1 cellular context compared by ENCODE assay signal in the genomic region with DNA sequence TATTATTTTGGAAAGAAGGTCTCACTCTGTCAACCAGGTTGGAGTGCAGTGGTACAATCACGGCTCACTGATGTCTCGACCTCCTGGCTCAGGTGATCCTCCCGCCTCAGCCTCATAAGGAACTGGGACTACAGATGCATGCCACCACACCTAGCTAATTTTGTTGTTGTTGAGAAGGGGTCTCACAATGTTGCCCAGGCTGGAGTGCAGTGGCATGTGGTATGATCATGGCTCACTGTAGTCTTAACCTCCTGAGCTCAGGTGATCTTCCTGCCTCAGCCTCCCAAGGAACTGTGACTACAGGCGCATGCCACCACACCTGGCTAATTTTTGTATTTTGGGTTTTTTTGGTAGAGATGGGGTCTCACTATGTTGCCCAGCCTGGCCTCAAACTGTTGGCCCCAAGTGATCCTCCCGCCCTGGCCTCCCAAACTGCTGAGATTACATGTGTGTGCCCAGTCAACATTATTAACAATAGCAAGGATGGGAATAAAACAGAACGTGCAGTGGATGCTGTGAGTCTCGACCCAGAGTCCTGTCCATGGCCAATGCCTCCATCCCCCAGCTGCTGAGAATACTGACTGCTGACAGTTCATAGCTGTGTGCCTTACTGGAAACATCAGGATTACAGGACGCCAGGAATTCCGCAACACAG.
TF ChIP-seq lines count a peak whose summit lies in the region.

No MANE protein-coding gene starts in this region.

TF ChIP-seq in IMR-90, 13 proteins besides CTCF, POLR2A, EP300 and RAD21:
- no peak for TF ChIP-seq NFE2L2 (IDR thresholded peaks at IDR 0.05; ENCODE audit: low read depth, low read length)
- no peak for TF ChIP-seq MAFK (IDR thresholded peaks at IDR 0.05; ENCODE audit: low read depth, low read length)
- no peak for TF ChIP-seq RCOR1 (IDR thresholded peaks at IDR 0.05; ENCODE audit: insufficient replicate concordance, low read length)
- no peak for TF ChIP-seq BHLHE40 (IDR thresholded peaks at IDR 0.05; ENCODE audit: low read depth, low read length)
- TF ChIP-seq, protein P1, sequence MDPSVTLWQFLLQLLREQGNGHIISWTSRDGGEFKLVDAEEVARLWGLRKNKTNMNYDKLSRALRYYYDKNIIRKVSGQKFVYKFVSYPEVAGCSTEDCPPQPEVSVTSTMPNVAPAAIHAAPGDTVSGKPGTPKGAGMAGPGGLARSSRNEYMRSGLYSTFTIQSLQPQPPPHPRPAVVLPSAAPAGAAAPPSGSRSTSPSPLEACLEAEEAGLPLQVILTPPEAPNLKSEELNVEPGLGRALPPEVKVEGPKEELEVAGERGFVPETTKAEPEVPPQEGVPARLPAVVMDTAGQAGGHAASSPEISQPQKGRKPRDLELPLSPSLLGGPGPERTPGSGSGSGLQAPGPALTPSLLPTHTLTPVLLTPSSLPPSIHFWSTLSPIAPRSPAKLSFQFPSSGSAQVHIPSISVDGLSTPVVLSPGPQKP (IDR thresholded peaks at IDR 0.05; ENCODE audit: borderline replicate concordance, low read depth, low read length): no peak
- no peak for TF ChIP-seq CEBPB (IDR thresholded peaks at IDR 0.05; ENCODE audit: low read depth, low read length)
- no peak for TF ChIP-seq MXI1 (IDR thresholded peaks at IDR 0.05; ENCODE audit: borderline replicate concordance, low read depth, low read length)
